In genomic region chr1:64514197-64514765, GRCh38 we compare ENCODE assay signal across 9 cellular contexts. TPM values are rescaled to one million over a fixed set of nuclear protein-coding genes. Genes with fewer than 3 reads are reported as not detected.
A peak's percentile ranks its signal among the peaks of the same experiment; 100 is the strongest.
DNase-seq lines count a peak whose midpoint lies in the region; ATAC-seq and TF ChIP-seq lines count a peak whose summit lies in the region.
"Had no signal": no experiment of that assay in that cellular context is flagged by ENCODE, and none has a peak within 500 bp of the region (broad histone marks: within the 10 kb centered on the region; RNA-seq: fewer than 3 reads in every experiment).

No MANE protein-coding gene starts in this region.

- DNase-seq in A673 (ENCODE audit: low spot score) = no peak
- peak; percentile 82 for DNase-seq in NCI-H1694 treated with DMSO at 0.1 percent for 48 hours (lab: John Stamatoyannopoulos, UW)
- DNase-seq in endothelial cell (ENCODE audit: low spot score) = no peak
- DNase-seq in neural crest cell (ENCODE audit: low read depth, low spot score) = no peak
- DNase-seq in SKM-1 treated with dmso at 0.1 percent for 144 hours (lab: John Stamatoyannopoulos, UW; ENCODE audit: unreplicated experiment) = no peak
- DNase-seq in stimulated activated naive CD4-positive, alpha-beta T cell (lab: John Stamatoyannopoulos, UW) = no peak
- no peak for DNase-seq in activated CD8-positive, alpha-beta memory T cell treated with anti-CD3 and anti-CD28 coated beads, Interleukin-2, amount 10 ng/mL, durations not matched to agents 7 days and 5 days

- no peaks in the 10 kb centered on the region for H3K9me3 Mint-ChIP-seq in endothelial cell (ENCODE audit: unreplicated experiment)
- no peaks in the 10 kb centered on the region for H3K9me3 Mint-ChIP-seq in neural crest cell
- H3K9me3 Mint-ChIP-seq in activated CD8-positive, alpha-beta memory T cell treated with anti-CD3 and anti-CD28 coated beads, Interleukin-2, amount 10 ng/mL, durations not matched to agents 7 days and 5 days (ENCODE audit: low read depth) = no peaks in the 10 kb centered on the region

- CTCF ChIA-PET in A673 (lab: Charles Lee) = no interaction called here
- CTCF ChIA-PET in activated CD8-positive, alpha-beta memory T cell treated with anti-CD3 and anti-CD28 coated beads, Interleukin-2, amount 10 ng/mL, durations not matched to agents 7 days and 5 days (lab: Charles Lee) = no interaction called here

- no peaks in the 10 kb centered on the region for H3K36me3 Mint-ChIP-seq in endothelial cell (ENCODE audit: low read depth, unreplicated experiment)
- H3K36me3 Mint-ChIP-seq in neural crest cell (ENCODE audit: low read depth) = no peaks in the 10 kb centered on the region
- no peaks in the 10 kb centered on the region for H3K36me3 Mint-ChIP-seq in activated CD8-positive, alpha-beta memory T cell treated with anti-CD3 and anti-CD28 coated beads, Interleukin-2, amount 10 ng/mL, durations not matched to agents 7 days and 5 days

- H3K4me1 ChIP-seq in A673 (ENCODE audit: insufficient read depth, low read length, poor library complexity, severe bottlenecking) = peaks cover 54% of the 10 kb centered on the region

- ATAC-seq in activated CD8-positive, alpha-beta memory T cell treated with anti-CD3 and anti-CD28 coated beads, Interleukin-2, amount 10 ng/mL, durations not matched to agents 7 days and 5 days = no peak
- ATAC-seq in HG02981 (IDR thresholded peaks at IDR 0.05; ENCODE audit: unreplicated experiment) = no peak

- POLR2A ChIA-PET in A673 (lab: Charles Lee; ENCODE audit: low non-redundant PET) = interaction anchor here (0.5 kb wide), 1 partner anchor 19 kb away, joined by 8 read pairs; no protein-coding TSS in a partner anchor

- H3K27ac Mint-ChIP-seq in endothelial cell (ENCODE audit: unreplicated experiment) (peak overlapping the region; percentile 64), neural crest cell (ENCODE audit: unreplicated experiment) (no peak overlapping the region)
- no peak overlapping the region for H3K27ac Mint-ChIP-seq in activated CD8-positive, alpha-beta memory T cell treated with anti-CD3 and anti-CD28 coated beads, Interleukin-2, amount 10 ng/mL, durations not matched to agents 7 days and 5 days

- H3K27ac ChIP-seq in A673 (ENCODE audit: low read depth, low read length, poor library complexity, severe bottlenecking) = peak overlapping the region; percentile 11

- TF ChIP-seq CTCF in A673 (conservative IDR thresholded peaks at IDR 0.05; ENCODE audit: low read depth, low read length) (no peak), endothelial cell (IDR thresholded peaks at IDR 0.05; ENCODE audit: unreplicated experiment) (no peak), neural crest cell (conservative IDR thresholded peaks at IDR 0.05) (no peak)

- H3K27me3 ChIP-seq in A673 (replicated peaks; ENCODE audit: insufficient read depth, low read depth, low read length, poor library complexity) = no peaks in the 10 kb centered on the region

- H3K9me3 ChIP-seq in A673 (ENCODE audit: low read depth, low read length, poor library complexity, severe bottlenecking) = no peaks in the 10 kb centered on the region

- H3K4me3 Mint-ChIP-seq in endothelial cell (ENCODE audit: unreplicated experiment) = no peak overlapping the region
- H3K4me3 Mint-ChIP-seq in neural crest cell = peak overlapping the region; percentile 13
- no peak overlapping the region for H3K4me3 Mint-ChIP-seq in activated CD8-positive, alpha-beta memory T cell treated with anti-CD3 and anti-CD28 coated beads, Interleukin-2, amount 10 ng/mL, durations not matched to agents 7 days and 5 days

- intact Hi-C loops in A673 (cut with micrococcal nuclease; ENCODE audit: unreplicated experiment) = no loop called here

- peaks cover 8% of the 10 kb centered on the region for H3K27me3 Mint-ChIP-seq in endothelial cell (ENCODE audit: unreplicated experiment)
- H3K27me3 Mint-ChIP-seq in neural crest cell (ENCODE audit: low read depth) = no peaks in the 10 kb centered on the region
- H3K27me3 Mint-ChIP-seq in activated CD8-positive, alpha-beta memory T cell treated with anti-CD3 and anti-CD28 coated beads, Interleukin-2, amount 10 ng/mL, durations not matched to agents 7 days and 5 days = peaks cover 25% of the 10 kb centered on the region

- H3K4me1 Mint-ChIP-seq in endothelial cell (ENCODE audit: unreplicated experiment) (peaks cover 65% of the 10 kb centered on the region), neural crest cell (peaks cover 70% of the 10 kb centered on the region)
- H3K4me1 Mint-ChIP-seq in activated CD8-positive, alpha-beta memory T cell treated with anti-CD3 and anti-CD28 coated beads, Interleukin-2, amount 10 ng/mL, durations not matched to agents 7 days and 5 days = no peaks in the 10 kb centered on the region

- no TSS peak for BruUV-seq in A673 (replicated peaks; lab: Mats Ljungman, UMichigan)

- H3K36me3 ChIP-seq in A673 (ENCODE audit: insufficient read depth, low read length, poor library complexity, severe bottlenecking) = no peaks in the 10 kb centered on the region

- no peak overlapping the region for H3K4me3 ChIP-seq in A673 (ENCODE audit: low read depth, low read length, poor library complexity, severe bottlenecking)

RNA-seq across cellular contexts. Expression of gene CACHD1, which starts 44.4 kb away (rescaled TPM):
- total RNA-seq in A673 (2021) = 39.2 and 42.6 TPM in 2 replicates
- 48.6 TPM for total RNA-seq in endothelial cell (ENCODE audit: unreplicated experiment)
- 40.8 and 41.0 TPM in 2 replicates for total RNA-seq in neural crest cell
- under 1 TPM; 0.06 to 0.07 TPM for total RNA-seq in activated CD8-positive, alpha-beta memory T cell treated with anti-CD3 and anti-CD28 coated beads, Interleukin-2, amount 10 ng/mL, durations not matched to agents 7 days and 5 days
- total RNA-seq: HT-29 had no signal

Comparison
In these comparisons a context has a peak if more than half of its experiments do, and no peak if none do; other contexts are left out.
1. RNA of gene CACHD1, which starts 44.4 kb away (total RNA-seq): 48.6 TPM in endothelial cell (single experiment), 40.8 to 41.0 TPM in neural crest cell and 39.2 to 42.6 TPM in A673; 0.06 to 0.07 TPM in activated CD8-positive, alpha-beta memory T cell treated with anti-CD3 and anti-CD28 coated beads, Interleukin-2, amount 10 ng/mL, durations not matched to agents 7 days and 5 days; every median in the first group is over 10 times any median in the second.